Comparison of ENCODE assay signal across 26 cellular contexts in genomic region chr11:77325159-77325558, GRCh38. TPM values are rescaled to one million over a fixed set of nuclear protein-coding genes. Genes with fewer than 3 reads are reported as not detected.
"Had no signal": no experiment of that assay in that cellular context is flagged by ENCODE, and none has a peak within 500 bp of the region (broad histone marks: within the 10 kb centered on the region; RNA-seq: fewer than 3 reads in every experiment).

No MANE protein-coding gene starts in this region.

- H3K27ac Mint-ChIP-seq: dendritic cell treated with granulocyte-macrophage colony-stimulating factor and Interleukin-4, amounts not matched to agents 40 ng/mL and 50 ng/mL, for 4 days; effector memory CD8-positive, alpha-beta T cell; endodermal cell; mesothelial cell of epicardium had no signal

- H3K9me3 Mint-ChIP-seq: dendritic cell treated with granulocyte-macrophage colony-stimulating factor and Interleukin-4, amounts not matched to agents 40 ng/mL and 50 ng/mL, for 4 days; effector memory CD8-positive, alpha-beta T cell had no signal

- ATAC-seq: effector memory CD8-positive, alpha-beta T cell; esophagus mucosa; gastrocnemius medialis; heart right ventricle; left cardiac atrium; left lung; left ventricle myocardium superior; lower lobe of right lung; mucosa of descending colon had no signal

- H3K27me3 Mint-ChIP-seq: dendritic cell treated with granulocyte-macrophage colony-stimulating factor and Interleukin-4, amounts not matched to agents 40 ng/mL and 50 ng/mL, for 4 days; effector memory CD8-positive, alpha-beta T cell; naive B cell had no signal

- H3K4me3 Mint-ChIP-seq: dendritic cell treated with granulocyte-macrophage colony-stimulating factor and Interleukin-4, amounts not matched to agents 40 ng/mL and 50 ng/mL, for 4 days; effector memory CD8-positive, alpha-beta T cell; endodermal cell; mesothelial cell of epicardium; naive B cell had no signal

- H3K36me3 ChIP-seq: gastrocnemius medialis had no signal

- DNase-seq: cortex of kidney; effector CD8-positive, alpha-beta T cell; effector memory CD8-positive, alpha-beta T cell; endodermal cell; erythroblast; esophagus squamous epithelium; gastrocnemius medialis; glutamatergic neuron; head of caudate nucleus; heart right ventricle; hippocampal formation; left cardiac atrium; left lung; left ventricle myocardium superior; lower lobe of right lung; mucosa of descending colon; naive B cell had no signal

- H3K27me3 ChIP-seq: esophagus squamous epithelium, gastrocnemius medialis, heart right ventricle, left lung had no signal

- H3K4me3 ChIP-seq: esophagus squamous epithelium, gastrocnemius medialis, heart right ventricle, left lung, lower lobe of right lung, mucosa of descending colon had no signal

- H3K4me1 Mint-ChIP-seq: endodermal cell, mesothelial cell of epicardium, naive B cell had no signal

- H3K9me3 ChIP-seq: esophagus squamous epithelium, gastrocnemius medialis, left lung, lower lobe of right lung, mucosa of descending colon had no signal

RNA-seq across cellular contexts. Expression of gene GDPD4, which starts 23.7 kb away (rescaled TPM):
- total RNA-seq: dermis microvascular lymphatic vessel endothelial cell, endodermal cell, esophagus mucosa, esophagus squamous epithelium, gastrocnemius medialis, glomerular endothelial cell, heart right ventricle, left cardiac atrium, left lung, left ventricle myocardium superior, lower leg skin, lower lobe of right lung, lung microvascular endothelial cell, mesenteric fat pad, mesothelial cell of epicardium, myocyte had no signal
